Comparison of ENCODE assay signal across 36 cellular contexts in genomic region chr13:81305928-81306327, GRCh38.
"Had no signal": no experiment of that assay in that cellular context is flagged by ENCODE, and none has a peak within 500 bp of the region (broad histone marks: within the 10 kb centered on the region; RNA-seq: fewer than 3 reads in every experiment).

No MANE protein-coding gene starts in this region.

- H3K27ac ChIP-seq: KMS-11 had no signal

- H3K4me3 ChIP-seq: MG63 had no signal

- H3K9ac ChIP-seq: KMS-11 had no signal

- H3K27me3 ChIP-seq: MG63 had no signal

- H3K4me2 ChIP-seq: KMS-11 had no signal

- H3K36me3 ChIP-seq: MG63 had no signal

- DNase-seq: Karpas-422, Kasumi-1, KG1, MG63, MM.1S, MV-4-11, NCI-H1048, NCI-H1092, NCI-H1092 treated with DMSO at 0.1 percent for 48 hours, NCI-H1105, NCI-H1105 treated with DMSO at 0.1 percent for 48 hours, NCI-H1417, NCI-H1417 treated with DMSO at 0.1 percent for 48 hours, NCI-H1436, NCI-H1436 treated with DMSO at 0.1 percent for 48 hours, NCI-H146, NCI-H1694, NCI-H1694 treated with DMSO at 0.1 percent for 48 hours, NCI-H187, NCI-H187 treated with DMSO at 0.1 percent for 48 hours, NCI-H1930, NCI-H2029, NCI-H2029 treated with DMSO at 0.1 percent for 48 hours, NCI-H2081, NCI-H2081 treated with DMSO at 0.1 percent for 48 hours, NCI-H2107, NCI-H2171, NCI-H2171 treated with DMSO at 0.1 percent for 48 hours, NCI-H2227 treated with DMSO at 0.1 percent for 48 hours, NCI-H226, NCI-H345, NCI-H446, NCI-H446 treated with DMSO at 0.1 percent for 48 hours, NCI-H510A, NCI-H510A treated with DMSO at 0.1 percent for 48 hours had no signal

- H3K9me3 ChIP-seq: MG63 had no signal
